9 cellular contexts compared by ENCODE assay signal in the genomic region with DNA sequence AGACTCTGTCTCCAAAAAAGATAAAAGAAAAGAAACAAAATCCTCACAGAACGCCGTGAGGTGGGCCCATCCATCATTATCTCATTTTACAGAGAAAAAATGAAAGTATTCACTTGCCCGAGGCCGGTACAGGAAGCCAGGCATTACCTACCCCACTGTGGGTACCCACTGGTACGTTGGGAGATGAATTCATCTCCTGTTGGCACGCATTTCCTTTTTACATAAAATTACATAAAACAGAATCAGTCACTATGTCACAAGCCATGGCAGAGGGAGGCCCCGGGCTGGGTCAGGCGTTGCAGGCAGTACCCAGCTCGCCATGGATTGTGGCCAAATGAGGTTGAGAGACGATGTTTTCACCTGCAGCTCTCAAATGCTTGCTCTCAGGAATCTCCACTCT.
"Had no signal": no experiment of that assay in that cellular context is flagged by ENCODE, and none has a peak within 500 bp of the region (broad histone marks: within the 10 kb centered on the region; RNA-seq: fewer than 3 reads in every experiment).

No MANE protein-coding gene starts in this region.

- H3K27me3 Mint-ChIP-seq: activated CD4-positive, alpha-beta T cell treated with anti-CD3 and anti-CD28 coated beads, Interleukin-2, amount 10 ng/mL, durations not matched to agents 24 days and 14 days; stimulated activated naive CD8-positive, alpha-beta T cell treated with anti-CD3 and anti-CD28 coated beads, Interleukin-15, Interleukin-2, amounts not matched to agents 100 ng/mL and 50 ng/mL, for 24 hours had no signal

- H3K4me3 ChIP-seq: adrenal gland, heart left ventricle, testis had no signal

- H3K27ac Mint-ChIP-seq: activated CD4-positive, alpha-beta T cell treated with anti-CD3 and anti-CD28 coated beads, Interleukin-2, amount 10 ng/mL, durations not matched to agents 24 days and 14 days; stimulated activated naive CD8-positive, alpha-beta T cell treated with anti-CD3 and anti-CD28 coated beads, Interleukin-15, Interleukin-2, amounts not matched to agents 100 ng/mL and 50 ng/mL, for 24 hours had no signal

- ATAC-seq: heart left ventricle had no signal

- H3K9me3 Mint-ChIP-seq: activated CD4-positive, alpha-beta T cell treated with anti-CD3 and anti-CD28 coated beads, Interleukin-2, amount 10 ng/mL, durations not matched to agents 24 days and 14 days; stimulated activated naive CD8-positive, alpha-beta T cell treated with anti-CD3 and anti-CD28 coated beads, Interleukin-15, Interleukin-2, amounts not matched to agents 100 ng/mL and 50 ng/mL, for 24 hours had no signal

- DNase-seq: activated CD4-positive, alpha-beta T cell treated with anti-CD3 and anti-CD28 coated beads, Interleukin-2, amount 10 ng/mL, durations not matched to agents 24 days and 14 days; adrenal gland; caudate nucleus; cortex of kidney; effector CD8-positive, alpha-beta T cell; heart left ventricle; stimulated activated CD4-positive, alpha-beta T cell treated with anti-CD3 and anti-CD28 coated beads, Interleukin-2, amount 100 ng/mL, for 48 hours; testis had no signal

- H3K27me3 ChIP-seq: adrenal gland, heart left ventricle, testis had no signal

- H3K36me3 ChIP-seq: adrenal gland, heart left ventricle had no signal

- H3K9me3 ChIP-seq: adrenal gland, heart left ventricle, testis had no signal

- H3K4me3 Mint-ChIP-seq: activated CD4-positive, alpha-beta T cell treated with anti-CD3 and anti-CD28 coated beads, Interleukin-2, amount 10 ng/mL, durations not matched to agents 24 days and 14 days; stimulated activated naive CD8-positive, alpha-beta T cell treated with anti-CD3 and anti-CD28 coated beads, Interleukin-15, Interleukin-2, amounts not matched to agents 100 ng/mL and 50 ng/mL, for 24 hours had no signal

- H3K27ac ChIP-seq: adrenal gland, heart left ventricle, testis had no signal
